ENCODE assay signal across 1 cellular context in genomic region chr19:40818480-40819399, GRCh38.
TF ChIP-seq lines count a peak whose summit lies in the region.

No MANE protein-coding gene starts in this region.

TF ChIP-seq in HEK293, 187 proteins besides CTCF, POLR2A, EP300 and RAD21 (continued from another document):
- TF ChIP-seq, protein P1, sequence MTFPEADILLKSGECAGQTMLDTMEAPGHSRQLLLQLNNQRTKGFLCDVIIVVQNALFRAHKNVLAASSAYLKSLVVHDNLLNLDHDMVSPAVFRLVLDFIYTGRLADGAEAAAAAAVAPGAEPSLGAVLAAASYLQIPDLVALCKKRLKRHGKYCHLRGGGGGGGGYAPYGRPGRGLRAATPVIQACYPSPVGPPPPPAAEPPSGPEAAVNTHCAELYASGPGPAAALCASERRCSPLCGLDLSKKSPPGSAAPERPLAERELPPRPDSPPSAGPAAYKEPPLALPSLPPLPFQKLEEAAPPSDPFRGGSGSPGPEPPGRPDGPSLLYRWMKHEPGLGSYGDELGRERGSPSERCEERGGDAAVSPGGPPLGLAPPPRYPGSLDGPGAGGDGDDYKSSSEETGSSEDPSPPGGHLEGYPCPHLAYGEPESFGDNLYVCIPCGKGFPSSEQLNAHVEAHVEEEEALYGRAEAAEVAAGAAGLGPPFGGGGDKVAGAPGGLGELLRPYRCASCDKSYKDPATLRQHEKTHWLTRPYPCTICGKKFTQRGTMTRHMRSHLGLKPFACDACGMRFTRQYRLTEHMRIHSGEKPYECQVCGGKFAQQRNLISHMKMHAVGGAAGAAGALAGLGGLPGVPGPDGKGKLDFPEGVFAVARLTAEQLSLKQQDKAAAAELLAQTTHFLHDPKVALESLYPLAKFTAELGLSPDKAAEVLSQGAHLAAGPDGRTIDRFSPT (tag by site-specific recombination; IDR thresholded peaks at IDR 0.05): peak; percentile 73
- TF ChIP-seq ZBTB8A (tag by site-specific recombination; IDR thresholded peaks at IDR 0.05): 0 out of 2 replicates have a peak, but pooled peaks have one; percentile 37
- peak; percentile 73 for TF ChIP-seq ZIC2 (tag by site-specific recombination; IDR thresholded peaks at IDR 0.05)
- peak; percentile 52; the same call in 1 of the 2 replicates for TF ChIP-seq ZNF341 (tag by site-specific recombination; IDR thresholded peaks at IDR 0.05; ENCODE audit: low read depth)
- TF ChIP-seq ZNF501 (tag by site-specific recombination; IDR thresholded peaks at IDR 0.05): peak; percentile 77; the same call in 1 of the 2 replicates
- peak; percentile 29; the same call in 1 of the 2 replicates for TF ChIP-seq GLIS2 (tag by site-specific recombination; IDR thresholded peaks at IDR 0.05)
- TF ChIP-seq ZNF335 (tag by site-specific recombination; conservative IDR thresholded peaks at IDR 0.05): 0 out of 2 replicates have a peak, but pooled peaks have one; percentile 19
- TF ChIP-seq GFI1B (tag by site-specific recombination; IDR thresholded peaks at IDR 0.05): peak; percentile 26; the same call in 1 of the 2 replicates
- 0 out of 2 replicates have a peak, but pooled peaks have one; percentile 11 for TF ChIP-seq GLIS1 (tag by site-specific recombination; IDR thresholded peaks at IDR 0.05)
- TF ChIP-seq EGR2 (tag by site-specific recombination; IDR thresholded peaks at IDR 0.05; ENCODE audit: low read depth): peak; percentile 35; the same call in 1 of the 2 replicates
